ENCODE assay signal across 8 cellular contexts in the genomic region with DNA sequence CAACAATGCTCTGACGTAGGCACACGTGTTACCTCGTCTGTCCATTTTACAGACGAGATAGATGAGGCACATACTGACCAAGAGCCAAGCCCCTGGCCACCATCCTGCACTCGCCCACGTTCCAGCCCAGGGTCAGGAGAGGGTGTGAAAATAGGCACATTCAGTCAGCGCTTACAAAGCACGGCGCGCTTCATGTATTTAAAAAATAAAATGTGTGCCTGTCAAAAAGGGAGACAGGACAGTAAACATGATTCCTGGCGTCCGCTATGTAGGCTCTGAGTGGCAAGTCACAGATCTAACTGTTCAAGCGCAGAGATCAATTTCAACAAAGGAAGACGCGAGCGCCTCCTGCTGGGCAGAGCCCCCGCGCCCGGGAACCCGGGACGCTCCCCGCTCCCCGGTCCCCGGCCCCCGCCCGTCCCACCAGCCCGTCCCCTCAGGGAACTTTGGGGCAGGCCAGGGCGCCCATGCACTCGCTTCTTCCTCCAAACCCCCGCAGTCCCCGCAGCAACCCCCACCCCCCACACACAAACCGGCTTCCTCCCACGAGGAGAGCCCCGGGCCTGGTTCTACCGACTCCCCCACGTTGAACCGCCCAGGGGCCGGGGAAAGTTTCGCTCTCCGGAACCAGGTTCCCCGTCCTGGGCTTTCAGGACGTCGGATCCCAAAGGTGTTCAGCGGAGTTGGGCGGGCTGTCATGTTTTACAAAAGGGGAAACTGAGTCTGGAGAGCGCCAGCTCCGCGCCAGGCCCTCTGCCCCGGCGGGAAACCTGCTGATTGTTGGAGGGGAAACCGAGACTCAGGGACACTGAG. TPM values are rescaled to one million over a fixed set of nuclear protein-coding genes. Genes with fewer than 3 reads are reported as not detected.
DNase-seq lines count a peak whose midpoint lies in the region; ATAC-seq and TF ChIP-seq lines count a peak whose summit lies in the region.

No MANE protein-coding gene starts in this region.

- H3K4me3 ChIP-seq in BLaER1 (peak overlapping the region; percentile 73), breast epithelium (peak overlapping the region; percentile 52 to 78 (median 59)), skeletal muscle tissue (ENCODE audit: low read length in 3 of 3) (peak overlapping the region; percentile 85 to 94 (median 88))

- peak overlapping the region; percentile 93 for H3K27ac ChIP-seq in BLaER1
- peak overlapping the region; percentile 89 to 97 for H3K27ac ChIP-seq in breast epithelium
- H3K27ac ChIP-seq in skeletal muscle tissue (ENCODE audit: low read depth, low read length), result peak overlapping the region; percentile 91

- TF ChIP-seq POLR2A in breast epithelium (IDR thresholded peaks at IDR 0.05), result no peak

- H3K36me3 ChIP-seq in BLaER1 (no peaks in the 10 kb centered on the region), breast epithelium (no peaks in the 10 kb centered on the region), skeletal muscle tissue (ENCODE audit: control insufficient read depth in 3 of 3, insufficient read depth in 3 of 3, low read length in 3 of 3) (no peaks in the 10 kb centered on the region)

- no peaks in the 10 kb centered on the region for H4K20me1 ChIP-seq in BLaER1

- no peaks in the 10 kb centered on the region for H3K27me3 ChIP-seq in BLaER1
- no peaks in the 10 kb centered on the region for H3K27me3 ChIP-seq in breast epithelium
- no peaks in the 10 kb centered on the region for H3K27me3 ChIP-seq in skeletal muscle tissue (ENCODE audit: control insufficient read depth in 3 of 3, insufficient read depth in 3 of 3, low read length in 3 of 3)

- intact Hi-C loops in breast epithelium (cut with DNase I; ENCODE audit: low total_unique reads), result no loop called here

- POLR2A ChIA-PET in WTC11 (lab: Charles Lee), result interaction anchor here (1.3 kb wide), 1 partner anchor 11 kb away, joined by 4 read pairs; a partner anchor contains a TSS

- peaks cover 49% of the 10 kb centered on the region for H3K4me1 ChIP-seq in BLaER1
- H3K4me1 ChIP-seq in breast epithelium, result peaks cover 15 to 23% of the 10 kb centered on the region in 2 donors
- peaks cover 42 to 46% (median 46%) of the 10 kb centered on the region in 3 donors for H3K4me1 ChIP-seq in skeletal muscle tissue (ENCODE audit: control insufficient read depth in 3 of 3, insufficient read depth in 3 of 3, low read length in 3 of 3)

- DNase-seq in NCI-H1694 (lab: John Stamatoyannopoulos, UW) (peak; percentile 68), WTC11 (ENCODE audit: low spot score) (peak; percentile 87), breast epithelium (ENCODE audit: low spot score in 2 of 2) (peak; percentile 72 to 85), iPS-NIHi11 (ENCODE audit: low spot score) (peak; percentile 86), cortex of kidney (lab: John Stamatoyannopoulos, UW) (no peak)

- H3K4me3 Mint-ChIP-seq in WTC11, result peak overlapping the region; percentile 70

- H3K27me3 Mint-ChIP-seq in WTC11 (ENCODE audit: low read depth), result 0 out of 2 replicates have a peak, but pooled peaks cover 3% of the 10 kb centered on the region

- no peak overlapping the region for H3K27ac Mint-ChIP-seq in WTC11

- H3K9ac ChIP-seq in BLaER1 (peak overlapping the region; percentile 86), skeletal muscle tissue (ENCODE audit: low read depth in 1 of 3, low read length in 3 of 3) (peak overlapping the region; percentile 94 to 98 (median 96))

- CTCF ChIA-PET in WTC11 (lab: Charles Lee), result interaction anchor here (0.6 to 4.9 kb wide), 54 partner anchors 8 to 638 kb away, joined by 3 to 68 read pairs (median 6); a partner anchor contains a TSS

- H3K9me3 ChIP-seq in BLaER1 (no peaks in the 10 kb centered on the region), breast epithelium (no peaks in the 10 kb centered on the region), skeletal muscle tissue (ENCODE audit: control insufficient read depth in 3 of 3, low read length in 3 of 3) (no peaks in the 10 kb centered on the region)

- peaks cover 33% of the 10 kb centered on the region for H3K4me1 Mint-ChIP-seq in WTC11

- H3K4me2 ChIP-seq in BLaER1, result peak overlapping the region; percentile 96

- ATAC-seq in GM21381 (IDR thresholded peaks at IDR 0.05; ENCODE audit: unreplicated experiment) (peak; percentile 29), WTC11 (peak; percentile 1; the same call in 1 of the 2 replicates)

- TF ChIP-seq CTCF in WTC11 (IDR thresholded peaks at IDR 0.05), result peak; percentile 73
- peak in 2 of 3 donors; percentile 52 to 59 for TF ChIP-seq CTCF in breast epithelium (IDR thresholded peaks at IDR 0.05)

- peaks cover 3% of the 10 kb centered on the region for H3K9me3 Mint-ChIP-seq in WTC11

- H3K36me3 Mint-ChIP-seq in WTC11, result peaks cover 4% of the 10 kb centered on the region

TF ChIP-seq in WTC11, 78 proteins besides CTCF, POLR2A, EP300 and RAD21 (continues in another document):
- TF ChIP-seq, protein P1, sequence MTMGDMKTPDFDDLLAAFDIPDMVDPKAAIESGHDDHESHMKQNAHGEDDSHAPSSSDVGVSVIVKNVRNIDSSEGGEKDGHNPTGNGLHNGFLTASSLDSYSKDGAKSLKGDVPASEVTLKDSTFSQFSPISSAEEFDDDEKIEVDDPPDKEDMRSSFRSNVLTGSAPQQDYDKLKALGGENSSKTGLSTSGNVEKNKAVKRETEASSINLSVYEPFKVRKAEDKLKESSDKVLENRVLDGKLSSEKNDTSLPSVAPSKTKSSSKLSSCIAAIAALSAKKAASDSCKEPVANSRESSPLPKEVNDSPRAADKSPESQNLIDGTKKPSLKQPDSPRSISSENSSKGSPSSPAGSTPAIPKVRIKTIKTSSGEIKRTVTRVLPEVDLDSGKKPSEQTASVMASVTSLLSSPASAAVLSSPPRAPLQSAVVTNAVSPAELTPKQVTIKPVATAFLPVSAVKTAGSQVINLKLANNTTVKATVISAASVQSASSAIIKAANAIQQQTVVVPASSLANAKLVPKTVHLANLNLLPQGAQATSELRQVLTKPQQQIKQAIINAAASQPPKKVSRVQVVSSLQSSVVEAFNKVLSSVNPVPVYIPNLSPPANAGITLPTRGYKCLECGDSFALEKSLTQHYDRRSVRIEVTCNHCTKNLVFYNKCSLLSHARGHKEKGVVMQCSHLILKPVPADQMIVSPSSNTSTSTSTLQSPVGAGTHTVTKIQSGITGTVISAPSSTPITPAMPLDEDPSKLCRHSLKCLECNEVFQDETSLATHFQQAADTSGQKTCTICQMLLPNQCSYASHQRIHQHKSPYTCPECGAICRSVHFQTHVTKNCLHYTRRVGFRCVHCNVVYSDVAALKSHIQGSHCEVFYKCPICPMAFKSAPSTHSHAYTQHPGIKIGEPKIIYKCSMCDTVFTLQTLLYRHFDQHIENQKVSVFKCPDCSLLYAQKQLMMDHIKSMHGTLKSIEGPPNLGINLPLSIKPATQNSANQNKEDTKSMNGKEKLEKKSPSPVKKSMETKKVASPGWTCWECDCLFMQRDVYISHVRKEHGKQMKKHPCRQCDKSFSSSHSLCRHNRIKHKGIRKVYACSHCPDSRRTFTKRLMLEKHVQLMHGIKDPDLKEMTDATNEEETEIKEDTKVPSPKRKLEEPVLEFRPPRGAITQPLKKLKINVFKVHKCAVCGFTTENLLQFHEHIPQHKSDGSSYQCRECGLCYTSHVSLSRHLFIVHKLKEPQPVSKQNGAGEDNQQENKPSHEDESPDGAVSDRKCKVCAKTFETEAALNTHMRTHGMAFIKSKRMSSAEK (CRISPR knock-in tag; IDR thresholded peaks at IDR 0.05; ENCODE audit: borderline replicate concordance), result no peak
- TF ChIP-seq, protein P2, sequence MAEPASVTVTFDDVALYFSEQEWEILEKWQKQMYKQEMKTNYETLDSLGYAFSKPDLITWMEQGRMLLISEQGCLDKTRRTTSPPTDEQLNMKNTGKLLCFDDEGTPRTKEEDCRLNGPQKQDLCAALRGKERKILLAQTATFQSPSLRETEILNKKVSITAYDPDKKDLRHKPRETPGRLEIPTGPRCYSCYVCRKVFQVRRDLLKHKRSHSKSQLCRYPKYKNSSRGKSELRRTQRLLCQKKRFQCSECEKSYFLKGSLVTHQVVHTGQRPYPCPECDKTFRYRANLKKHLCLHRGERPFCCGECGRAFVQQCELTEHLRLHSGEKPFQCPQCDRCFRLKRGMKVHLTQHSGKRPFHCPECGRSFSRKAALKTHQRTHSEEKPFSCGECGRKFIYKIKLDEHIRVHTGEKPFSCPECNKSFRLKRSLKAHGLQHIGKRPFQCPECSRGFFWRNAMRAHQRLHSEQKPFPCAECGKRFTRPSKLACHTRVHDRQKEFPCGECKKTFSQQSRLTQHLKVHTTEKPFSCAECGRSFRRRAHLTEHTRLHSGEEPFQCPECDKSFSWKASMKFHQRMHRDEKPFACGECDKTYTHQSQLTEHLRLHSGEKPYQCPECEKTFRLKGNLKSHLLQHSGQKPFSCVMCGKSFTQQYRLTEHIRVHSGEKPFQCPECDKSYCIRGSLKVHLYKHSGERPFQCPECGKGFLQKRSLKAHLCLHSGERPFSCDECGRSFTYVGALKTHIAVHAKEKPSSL (CRISPR knock-in tag; conservative IDR thresholded peaks at IDR 0.05), result no peak
- TF ChIP-seq, protein P3, sequence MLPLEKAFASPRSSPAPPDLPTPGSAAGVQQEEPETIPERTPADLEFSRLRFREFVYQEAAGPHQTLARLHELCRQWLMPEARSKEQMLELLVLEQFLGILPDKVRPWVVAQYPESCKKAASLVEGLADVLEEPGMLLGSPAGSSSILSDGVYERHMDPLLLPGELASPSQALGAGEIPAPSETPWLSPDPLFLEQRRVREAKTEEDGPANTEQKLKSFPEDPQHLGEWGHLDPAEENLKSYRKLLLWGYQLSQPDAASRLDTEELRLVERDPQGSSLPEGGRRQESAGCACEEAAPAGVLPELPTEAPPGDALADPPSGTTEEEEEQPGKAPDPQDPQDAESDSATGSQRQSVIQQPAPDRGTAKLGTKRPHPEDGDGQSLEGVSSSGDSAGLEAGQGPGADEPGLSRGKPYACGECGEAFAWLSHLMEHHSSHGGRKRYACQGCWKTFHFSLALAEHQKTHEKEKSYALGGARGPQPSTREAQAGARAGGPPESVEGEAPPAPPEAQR (CRISPR knock-in tag; IDR thresholded peaks at IDR 0.05), result no peak
- TF ChIP-seq MYBL2 (CRISPR knock-in tag; IDR thresholded peaks at IDR 0.05), result no peak
- TF ChIP-seq ZNF232 (CRISPR knock-in tag; IDR thresholded peaks at IDR 0.05), result no peak
- TF ChIP-seq NR3C1 (CRISPR knock-in tag; conservative IDR thresholded peaks at IDR 0.05; ENCODE audit: low read depth), result no peak; the same call in 1 of the 2 replicates

RNA-seq across cellular contexts. Expression of a gene that starts 10.4 kb away (rescaled TPM):
- 5.7 to 6.4 TPM (median 5.9 TPM) in 3 replicates for total RNA-seq in WTC11 (2021)
- total RNA-seq in breast epithelium, result 1 to 10 TPM; 2.2 to 3.6 (median 3.5) TPM
- 6.3 TPM for total RNA-seq in skeletal muscle tissue

RNA-seq across cellular contexts. Expression of a gene that starts 13.8 kb away (rescaled TPM):
- total RNA-seq in WTC11 (2021) (0.21 to 0.25 TPM (median 0.22 TPM) in 3 replicates), breast epithelium (not detected), skeletal muscle tissue (not detected)

RNA-seq across cellular contexts. Expression of a gene that starts 45.6 kb away (rescaled TPM):
- 3.6 to 4.9 TPM (median 4.9 TPM) in 3 replicates for total RNA-seq in WTC11 (2021)
- total RNA-seq in breast epithelium, result 10 to 100 TPM; 10.5 to 12.0 (median 11.5) TPM
- total RNA-seq in skeletal muscle tissue, result 0.52 TPM

RNA-seq across cellular contexts. Expression of a gene that starts 48.8 kb away (rescaled TPM):
- total RNA-seq in WTC11 (2021) (0.92 to 1.4 TPM (median 1.1 TPM) in 3 replicates), breast epithelium (1 to 10 TPM in 1 of 3 donors, under 1 TPM in 2; 0.15 to 1.3 (median 0.98) TPM), skeletal muscle tissue (1.6 TPM)
